In the genomic region with DNA sequence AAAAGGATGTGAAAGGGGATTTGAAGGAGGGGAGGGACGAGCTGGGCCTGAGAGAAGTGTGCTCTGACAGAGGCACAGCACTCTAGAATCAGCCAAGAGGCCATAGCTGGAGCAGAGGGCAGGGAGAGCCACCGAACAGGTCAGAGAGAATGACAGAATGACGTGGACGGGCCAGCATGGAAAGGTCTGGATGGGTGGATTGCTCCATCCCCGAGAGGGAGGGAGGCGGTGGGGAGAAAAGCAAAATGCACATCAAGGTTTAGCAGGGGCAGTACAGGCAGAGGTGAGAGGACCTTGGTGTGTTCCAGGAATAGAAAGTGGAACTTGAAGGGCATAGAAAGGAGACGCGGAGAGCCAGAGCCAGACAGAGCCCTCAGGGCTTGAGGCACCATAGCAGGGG, we compare ENCODE assay signal across 20 cellular contexts. TPM values are rescaled to one million over a fixed set of nuclear protein-coding genes. Genes with fewer than 3 reads are reported as not detected.
DNase-seq lines count a peak whose midpoint lies in the region; ATAC-seq and TF ChIP-seq lines count a peak whose summit lies in the region.
"Had no signal": no experiment of that assay in that cellular context is flagged by ENCODE, and none has a peak within 500 bp of the region (broad histone marks: within the 10 kb centered on the region; RNA-seq: fewer than 3 reads in every experiment).

No MANE protein-coding gene starts in this region.

- H3K27ac Mint-ChIP-seq in dendritic cell treated with granulocyte-macrophage colony-stimulating factor and Interleukin-4, amounts not matched to agents 40 ng/mL and 50 ng/mL, for 4 days, result peak overlapping the region; percentile 83
- peak overlapping the region; percentile 83 for H3K27ac Mint-ChIP-seq in neural crest cell (ENCODE audit: unreplicated experiment)

- H3K4me3 Mint-ChIP-seq in dendritic cell treated with granulocyte-macrophage colony-stimulating factor and Interleukin-4, amounts not matched to agents 40 ng/mL and 50 ng/mL, for 4 days, result peak overlapping the region; percentile 4
- peak overlapping the region; percentile 45 for H3K4me3 Mint-ChIP-seq in neural crest cell

- intact Hi-C loops in dendritic cell treated with granulocyte-macrophage colony-stimulating factor and Interleukin-4, amounts not matched to agents 40 ng/mL and 50 ng/mL, for 4 days (cut with micrococcal nuclease), result no loop called here
- intact Hi-C loops in posterior vena cava (cut with DNase I), result loop anchor here in 1 of 2 donors (1.0 kb wide), 1 partner anchor 45 kb away; no protein-coding TSS in a partner anchor

- H3K9me3 Mint-ChIP-seq in dendritic cell treated with granulocyte-macrophage colony-stimulating factor and Interleukin-4, amounts not matched to agents 40 ng/mL and 50 ng/mL, for 4 days, result no peaks in the 10 kb centered on the region
- no peaks in the 10 kb centered on the region for H3K9me3 Mint-ChIP-seq in neural crest cell

- DNase-seq in SIG-M5 treated with dmso at 0.1 percent for 504 hours (lab: John Stamatoyannopoulos, UW; ENCODE audit: unreplicated experiment) (peak; percentile 24), SIG-M5 (lab: John Stamatoyannopoulos, UW) (no peak), NT2/D1 (ENCODE audit: low read depth, low spot score) (no peak), neural crest cell (ENCODE audit: low read depth, low spot score) (no peak), posterior vena cava (ENCODE audit: low spot score) (no peak), omental fat pad (ENCODE audit: low spot score) (no peak)
- DNase-seq: DND-41, GDM1, HCEC 1CT, NCI-H1417 treated with DMSO at 0.1 percent for 48 hours, NCI-H1930, NCI-H2171, NCI-H446 treated with DMSO at 0.1 percent for 48 hours, NCI-H774, Peyer's patch, SHP77 treated with DMSO at 0.1 percent for 48 hours had no signal

- H3K9ac ChIP-seq in NT2/D1 (ENCODE audit: insufficient read length, low read depth), result peak overlapping the region; percentile 17
- H3K9ac ChIP-seq: BLaER1 had no signal

- no peak overlapping the region for H3K4me3 ChIP-seq in NT2/D1 (ENCODE audit: insufficient read length, low read depth)
- H3K4me3 ChIP-seq: BLaER1, K562, Peyer's patch had no signal

- TF ChIP-seq CTCF in neural crest cell (conservative IDR thresholded peaks at IDR 0.05) (no peak), omental fat pad (IDR thresholded peaks at IDR 0.05) (no peak)

- H3K9me3 ChIP-seq in NT2/D1 (ENCODE audit: insufficient read depth, low read length), result no peaks in the 10 kb centered on the region
- H3K9me3 ChIP-seq: BLaER1, Peyer's patch had no signal

- peaks cover 40% of the 10 kb centered on the region for H3K4me1 Mint-ChIP-seq in dendritic cell treated with granulocyte-macrophage colony-stimulating factor and Interleukin-4, amounts not matched to agents 40 ng/mL and 50 ng/mL, for 4 days (ENCODE audit: low read depth)
- peaks cover 8% of the 10 kb centered on the region for H3K4me1 Mint-ChIP-seq in neural crest cell

- peaks cover 68% of the 10 kb centered on the region for H3K36me3 Mint-ChIP-seq in dendritic cell treated with granulocyte-macrophage colony-stimulating factor and Interleukin-4, amounts not matched to agents 40 ng/mL and 50 ng/mL, for 4 days (ENCODE audit: low read depth)
- H3K36me3 Mint-ChIP-seq in neural crest cell (ENCODE audit: low read depth), result no peaks in the 10 kb centered on the region

- no peaks in the 10 kb centered on the region for H3K27me3 ChIP-seq in NT2/D1 (ENCODE audit: insufficient read depth, insufficient read length)
- H3K27me3 ChIP-seq: BLaER1, Peyer's patch had no signal

- no peaks in the 10 kb centered on the region for H3K27me3 Mint-ChIP-seq in dendritic cell treated with granulocyte-macrophage colony-stimulating factor and Interleukin-4, amounts not matched to agents 40 ng/mL and 50 ng/mL, for 4 days
- no peaks in the 10 kb centered on the region for H3K27me3 Mint-ChIP-seq in neural crest cell (ENCODE audit: low read depth)

- ATAC-seq in HG03196 (IDR thresholded peaks at IDR 0.05; ENCODE audit: unreplicated experiment) (no peak), omental fat pad (ENCODE audit: low FRiP score) (no peak)
- ATAC-seq: K562 had no signal

- H3K36me3 ChIP-seq in NT2/D1 (ENCODE audit: insufficient read depth, insufficient read length, low read length), result peaks cover 29% of the 10 kb centered on the region

- H3K4me1 ChIP-seq in NT2/D1 (ENCODE audit: insufficient read depth, insufficient read length), result peaks cover 2% of the 10 kb centered on the region
- H3K4me1 ChIP-seq: BLaER1, Peyer's patch had no signal

RNA-seq across cellular contexts. Expression of gene PMM1, which starts 6.9 kb away (rescaled TPM):
- 28.0 and 30.8 TPM in 2 replicates for total RNA-seq in neural crest cell
- 10 to 100 TPM; 17.9 to 18.8 TPM for total RNA-seq in posterior vena cava
- 100 to 1,000 TPM in 1 of 4 donors, 10 to 100 TPM in 3; 39.3 to 168 (median 73.1) TPM for total RNA-seq in omental fat pad

RNA-seq across cellular contexts. Expression of gene CSDC2, which starts 21.9 kb away (rescaled TPM):
- total RNA-seq in neural crest cell (0.75 and 0.98 TPM in 2 replicates), posterior vena cava (10 to 100 TPM; 11.5 to 27.0 TPM), omental fat pad (1 to 10 TPM in 3 of 4 donors, under 1 TPM in 1; 0.32 to 7.8 (median 4.9) TPM)

RNA-seq across cellular contexts. Expression of gene DESI1, which starts 38.1 kb away (rescaled TPM):
- total RNA-seq in neural crest cell (38.0 and 40.0 TPM in 2 replicates), posterior vena cava (10 to 100 TPM; 22.1 to 22.7 TPM), omental fat pad (10 to 100 TPM; 16.0 to 22.1 (median 19.5) TPM)

RNA-seq across cellular contexts. Expression of gene XRCC6, which starts 38.4 kb away (rescaled TPM):
- 427 TPM in 2 replicates for total RNA-seq in neural crest cell
- 100 to 1,000 TPM; 145 to 154 TPM for total RNA-seq in posterior vena cava
- 100 to 1,000 TPM; 168 to 191 (median 181) TPM for total RNA-seq in omental fat pad

RNA-seq across cellular contexts. Expression of gene POLR3H, which starts 38.4 kb away (rescaled TPM):
- total RNA-seq in neural crest cell, result 54.0 and 55.5 TPM in 2 replicates
- total RNA-seq in posterior vena cava, result 10 to 100 TPM; 29.9 to 35.4 TPM
- 10 to 100 TPM; 17.0 to 37.7 (median 22.3) TPM for total RNA-seq in omental fat pad
